Comparison of ENCODE assay signal across 7 cellular contexts in genomic region chr14:102896735-102897134, GRCh38. TPM values are rescaled to one million over a fixed set of nuclear protein-coding genes. Genes with fewer than 3 reads are reported as not detected.
DNase-seq lines count a peak whose midpoint lies in the region; ATAC-seq and TF ChIP-seq lines count a peak whose summit lies in the region.
"Not testable (repeated sequence)": the region's sequence is repeated elsewhere in the genome, so short reads cannot be mapped to it uniquely, and the experiment has no call there.
"Had no signal": no experiment of that assay in that cellular context is flagged by ENCODE, and none has a peak within 500 bp of the region (broad histone marks: within the 10 kb centered on the region; RNA-seq: fewer than 3 reads in every experiment).

No MANE protein-coding gene starts in this region.

- H3K27ac Mint-ChIP-seq in activated CD4-positive, alpha-beta memory T cell treated with anti-CD3 and anti-CD28 coated beads, Interleukin-2, amount 10 ng/mL, durations not matched to agents 7 days and 5 days = peak overlapping the region; percentile 9
- peak overlapping the region; percentile 87 for H3K27ac Mint-ChIP-seq in stimulated activated memory B cell treated with anti-CD40 and anti-IgM and Interleukin-4, amounts not matched to agents 10 μg/mL and 1 μg/mL and 100 μg/mL, for 72 hours

- not testable (repeated sequence) for H3K4me3 Mint-ChIP-seq in activated CD4-positive, alpha-beta memory T cell treated with anti-CD3 and anti-CD28 coated beads, Interleukin-2, amount 10 ng/mL, durations not matched to agents 7 days and 5 days; stimulated activated memory B cell treated with anti-CD40 and anti-IgM and Interleukin-4, amounts not matched to agents 10 μg/mL and 1 μg/mL and 100 μg/mL, for 72 hours

- not testable (repeated sequence) for H3K27me3 Mint-ChIP-seq in activated CD4-positive, alpha-beta memory T cell treated with anti-CD3 and anti-CD28 coated beads, Interleukin-2, amount 10 ng/mL, durations not matched to agents 7 days and 5 days; stimulated activated memory B cell treated with anti-CD40 and anti-IgM and Interleukin-4, amounts not matched to agents 10 μg/mL and 1 μg/mL and 100 μg/mL, for 72 hours

- POLR2A ChIA-PET in HEK293 (lab: Yijun Ruan, JAX) = not testable (repeated sequence)
- POLR2A ChIA-PET in activated CD4-positive, alpha-beta memory T cell treated with anti-CD3 and anti-CD28 coated beads, Interleukin-2, amount 10 ng/mL, durations not matched to agents 7 days and 5 days (lab: Charles Lee) = interaction anchor here (1.1 to 1.4 kb wide), 2 partner anchors 10 to 17 kb away, joined by 3 to 4 read pairs; no protein-coding TSS in a partner anchor

- peaks cover 0 to 57% of the 10 kb centered on the region in 2 experiments; a peak in 2 of 3 replicates for H3K36me3 ChIP-seq in HEK293 (ENCODE audit: control insufficient read depth in 2 of 2, insufficient read depth in 1 of 2, low read length in 2 of 2)
- H3K36me3 ChIP-seq in left lung = peaks cover 0 to 84% of the 10 kb centered on the region in 2 donors

- not testable (repeated sequence) for H3K9me3 ChIP-seq in HEK293 (ENCODE audit: control insufficient read depth, insufficient read depth, low read depth, low read length); left lung

- not testable (repeated sequence) for TF ChIP-seq CTCF in HEK293 (tag by site-specific recombination; IDR thresholded peaks at IDR 0.05); left lung (IDR thresholded peaks at IDR 0.05)

- peaks cover 42% of the 10 kb centered on the region for H3K36me3 Mint-ChIP-seq in activated CD4-positive, alpha-beta memory T cell treated with anti-CD3 and anti-CD28 coated beads, Interleukin-2, amount 10 ng/mL, durations not matched to agents 7 days and 5 days (ENCODE audit: low read depth)
- peaks cover 59% of the 10 kb centered on the region for H3K36me3 Mint-ChIP-seq in stimulated activated memory B cell treated with anti-CD40 and anti-IgM and Interleukin-4, amounts not matched to agents 10 μg/mL and 1 μg/mL and 100 μg/mL, for 72 hours

- intact Hi-C loops in left lung (cut with DNase I) = not testable (repeated sequence)

- peak; percentile 64 for ATAC-seq in left lung
- ATAC-seq in stimulated activated memory B cell treated with anti-CD40 and anti-IgM and Interleukin-4, amounts not matched to agents 10 μg/mL and 1 μg/mL and 100 μg/mL, for 72 hours = not testable (repeated sequence)

- not testable (repeated sequence) for H3K27ac ChIP-seq in HEK293 (ENCODE audit: extremely low read depth, low read depth, low read length); left lung

- peak; percentile 3 for DNase-seq in M059J (ENCODE audit: low read depth)
- not testable (repeated sequence) for DNase-seq in activated CD4-positive, alpha-beta memory T cell treated with anti-CD3 and anti-CD28 coated beads, Interleukin-2, amount 10 ng/mL, durations not matched to agents 7 days and 5 days; left lung
- DNase-seq in activated effector memory CD4-positive, alpha-beta T cell treated with anti-CD3 and anti-CD28 coated beads, Interleukin-2, amount 50 U/mL, for 16 hours = peak; percentile 24

- not testable (repeated sequence) for H3K27me3 ChIP-seq in left lung

- CTCF ChIA-PET in HEK293 (lab: Yijun Ruan, JAX) = interaction anchor here (1.0 to 1.2 kb wide), 3 partner anchors 21 to 203 kb away, joined by 3 to 5 read pairs (median 3); no protein-coding TSS in a partner anchor
- CTCF ChIA-PET in activated CD4-positive, alpha-beta memory T cell treated with anti-CD3 and anti-CD28 coated beads, Interleukin-2, amount 10 ng/mL, durations not matched to agents 7 days and 5 days (lab: Charles Lee) = interaction anchor here (1.1 kb wide), 1 partner anchor 208 kb away, joined by 3 read pairs; no protein-coding TSS in a partner anchor

- H3K4me1 Mint-ChIP-seq in activated CD4-positive, alpha-beta memory T cell treated with anti-CD3 and anti-CD28 coated beads, Interleukin-2, amount 10 ng/mL, durations not matched to agents 7 days and 5 days = peaks cover 19% of the 10 kb centered on the region
- H3K4me1 Mint-ChIP-seq in stimulated activated memory B cell treated with anti-CD40 and anti-IgM and Interleukin-4, amounts not matched to agents 10 μg/mL and 1 μg/mL and 100 μg/mL, for 72 hours = peaks cover 68% of the 10 kb centered on the region

- H3K4me1 ChIP-seq in HEK293 (ENCODE audit: control insufficient read depth, insufficient read depth, low read length) = not testable (repeated sequence)
- peaks cover 8 to 10% of the 10 kb centered on the region in 2 donors for H3K4me1 ChIP-seq in left lung

- not testable (repeated sequence) for H3K4me3 ChIP-seq in HEK293 (ENCODE audit: low read depth, low read length); left lung

- not testable (repeated sequence) for H3K9me3 Mint-ChIP-seq in activated CD4-positive, alpha-beta memory T cell treated with anti-CD3 and anti-CD28 coated beads, Interleukin-2, amount 10 ng/mL, durations not matched to agents 7 days and 5 days; stimulated activated memory B cell treated with anti-CD40 and anti-IgM and Interleukin-4, amounts not matched to agents 10 μg/mL and 1 μg/mL and 100 μg/mL, for 72 hours

TF ChIP-seq in HEK293, 187 proteins besides CTCF, POLR2A, EP300 and RAD21:
- peak; percentile 73 for TF ChIP-seq ZNF121 (tag by site-specific recombination; IDR thresholded peaks at IDR 0.05)

RNA-seq across cellular contexts. Expression of gene AMN, which starts 25.7 kb away (rescaled TPM):
- not detected in 2 replicates for total RNA-seq in M059J (2014; rRNA removed; shearing (Covaris generic))
- total RNA-seq in activated CD4-positive, alpha-beta memory T cell treated with anti-CD3 and anti-CD28 coated beads, Interleukin-2, amount 10 ng/mL, durations not matched to agents 7 days and 5 days = under 1 TPM; 0.20 to 0.23 TPM
- total RNA-seq in left lung = 10 to 100 TPM; 16.9 to 23.2 TPM
- total RNA-seq: GM23248 had no signal

Comparison
In these comparisons a context has a peak if more than half of its experiments do, and no peak if none do; other contexts are left out.
1. RNA of gene AMN, which starts 25.7 kb away (total RNA-seq): 16.9 to 23.2 TPM in left lung; 0.20 to 0.23 TPM in activated CD4-positive, alpha-beta memory T cell treated with anti-CD3 and anti-CD28 coated beads, Interleukin-2, amount 10 ng/mL, durations not matched to agents 7 days and 5 days and not detected in M059J; every median in the first group is over 10 times any median in the second.